In the genomic region with DNA sequence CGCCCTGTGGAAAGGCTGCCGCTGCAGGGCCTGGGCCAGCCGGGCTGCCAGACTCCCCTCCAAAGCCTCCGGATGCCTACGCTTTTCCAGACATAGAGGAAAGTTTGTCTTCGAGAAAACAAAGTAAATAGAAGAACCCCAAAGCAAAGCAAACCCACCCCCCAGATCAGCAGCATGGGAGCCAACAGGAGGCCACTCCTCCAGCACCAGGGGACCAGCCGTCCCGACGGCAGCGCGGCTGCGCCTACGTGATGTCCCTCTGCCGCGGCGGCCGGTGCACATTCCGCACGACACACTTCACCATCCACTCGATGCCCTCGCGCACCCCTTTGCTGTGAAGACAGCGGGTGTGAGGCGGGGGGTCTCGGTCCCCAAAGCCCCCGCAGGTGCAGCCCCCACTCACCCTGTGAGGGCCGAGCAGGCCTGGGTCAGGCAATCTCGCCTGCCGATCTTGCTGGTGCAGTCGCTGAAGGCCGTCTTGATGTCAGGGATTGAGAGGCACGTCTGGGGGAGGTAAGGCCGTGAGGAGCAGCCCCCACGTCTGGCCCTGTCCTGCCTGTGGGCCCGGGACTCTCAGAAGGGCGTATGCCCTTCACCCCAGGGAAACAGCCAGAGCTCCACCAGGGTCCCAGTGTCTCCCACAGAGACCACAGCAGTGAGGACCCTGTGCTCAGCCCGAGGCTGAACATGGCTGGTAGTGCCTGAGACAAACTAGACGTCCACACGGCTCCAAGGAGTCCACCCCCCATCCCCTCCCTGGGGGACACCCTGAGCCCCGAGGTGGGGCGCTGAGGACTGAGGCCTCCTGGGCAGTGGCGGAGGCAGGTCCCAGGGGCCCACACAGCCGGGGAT, we compare ENCODE assay signal across 1 cellular context.
TF ChIP-seq lines count a peak whose summit lies in the region.

No MANE protein-coding gene starts in this region.

TF ChIP-seq in A549, 52 proteins besides CTCF, POLR2A, EP300 and RAD21:
- TF ChIP-seq KDM5A (IDR thresholded peaks at IDR 0.05): no peak
- TF ChIP-seq ZFP36 (IDR thresholded peaks at IDR 0.05; ENCODE audit: borderline replicate concordance, partially characterized antibody): no peak
- no peak for TF ChIP-seq RNF2 (IDR thresholded peaks at IDR 0.05; ENCODE audit: borderline replicate concordance, low read depth)
- TF ChIP-seq FOSL2 (IDR thresholded peaks at IDR 0.05): no peak
- TF ChIP-seq FOSL2 (CRISPR knock-in tag; IDR thresholded peaks at IDR 0.05): no peak
- no peak for TF ChIP-seq HOXA7 (CRISPR knock-in tag; IDR thresholded peaks at IDR 0.05)
- no peak for TF ChIP-seq BHLHE40 (IDR thresholded peaks at IDR 0.05; ENCODE audit: low read depth, low read length)
- TF ChIP-seq, protein P1, sequence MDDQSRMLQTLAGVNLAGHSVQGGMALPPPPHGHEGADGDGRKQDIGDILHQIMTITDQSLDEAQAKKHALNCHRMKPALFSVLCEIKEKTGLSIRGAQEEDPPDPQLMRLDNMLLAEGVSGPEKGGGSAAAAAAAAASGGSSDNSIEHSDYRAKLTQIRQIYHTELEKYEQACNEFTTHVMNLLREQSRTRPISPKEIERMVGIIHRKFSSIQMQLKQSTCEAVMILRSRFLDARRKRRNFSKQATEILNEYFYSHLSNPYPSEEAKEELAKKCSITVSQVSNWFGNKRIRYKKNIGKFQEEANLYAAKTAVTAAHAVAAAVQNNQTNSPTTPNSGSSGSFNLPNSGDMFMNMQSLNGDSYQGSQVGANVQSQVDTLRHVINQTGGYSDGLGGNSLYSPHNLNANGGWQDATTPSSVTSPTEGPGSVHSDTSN (IDR thresholded peaks at IDR 0.05): no peak
- no peak for TF ChIP-seq JUNB (IDR thresholded peaks at IDR 0.05)
- no peak for TF ChIP-seq EHF (CRISPR knock-in tag; IDR thresholded peaks at IDR 0.05)
- no peak for TF ChIP-seq HDAC2 (IDR thresholded peaks at IDR 0.05)
- no peak for TF ChIP-seq MAZ (IDR thresholded peaks at IDR 0.05; ENCODE audit: borderline replicate concordance, low read depth, low read length)
- TF ChIP-seq, protein P2, sequence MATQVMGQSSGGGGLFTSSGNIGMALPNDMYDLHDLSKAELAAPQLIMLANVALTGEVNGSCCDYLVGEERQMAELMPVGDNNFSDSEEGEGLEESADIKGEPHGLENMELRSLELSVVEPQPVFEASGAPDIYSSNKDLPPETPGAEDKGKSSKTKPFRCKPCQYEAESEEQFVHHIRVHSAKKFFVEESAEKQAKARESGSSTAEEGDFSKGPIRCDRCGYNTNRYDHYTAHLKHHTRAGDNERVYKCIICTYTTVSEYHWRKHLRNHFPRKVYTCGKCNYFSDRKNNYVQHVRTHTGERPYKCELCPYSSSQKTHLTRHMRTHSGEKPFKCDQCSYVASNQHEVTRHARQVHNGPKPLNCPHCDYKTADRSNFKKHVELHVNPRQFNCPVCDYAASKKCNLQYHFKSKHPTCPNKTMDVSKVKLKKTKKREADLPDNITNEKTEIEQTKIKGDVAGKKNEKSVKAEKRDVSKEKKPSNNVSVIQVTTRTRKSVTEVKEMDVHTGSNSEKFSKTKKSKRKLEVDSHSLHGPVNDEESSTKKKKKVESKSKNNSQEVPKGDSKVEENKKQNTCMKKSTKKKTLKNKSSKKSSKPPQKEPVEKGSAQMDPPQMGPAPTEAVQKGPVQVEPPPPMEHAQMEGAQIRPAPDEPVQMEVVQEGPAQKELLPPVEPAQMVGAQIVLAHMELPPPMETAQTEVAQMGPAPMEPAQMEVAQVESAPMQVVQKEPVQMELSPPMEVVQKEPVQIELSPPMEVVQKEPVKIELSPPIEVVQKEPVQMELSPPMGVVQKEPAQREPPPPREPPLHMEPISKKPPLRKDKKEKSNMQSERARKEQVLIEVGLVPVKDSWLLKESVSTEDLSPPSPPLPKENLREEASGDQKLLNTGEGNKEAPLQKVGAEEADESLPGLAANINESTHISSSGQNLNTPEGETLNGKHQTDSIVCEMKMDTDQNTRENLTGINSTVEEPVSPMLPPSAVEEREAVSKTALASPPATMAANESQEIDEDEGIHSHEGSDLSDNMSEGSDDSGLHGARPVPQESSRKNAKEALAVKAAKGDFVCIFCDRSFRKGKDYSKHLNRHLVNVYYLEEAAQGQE (IDR thresholded peaks at IDR 0.05): no peak
- no peak for TF ChIP-seq RFX5 (IDR thresholded peaks at IDR 0.05)
- TF ChIP-seq SMC3 (IDR thresholded peaks at IDR 0.05): no peak
- no peak for TF ChIP-seq CHD4 (IDR thresholded peaks at IDR 0.05; ENCODE audit: borderline replicate concordance)
- no peak for TF ChIP-seq NFE2L2 (conservative IDR thresholded peaks at IDR 0.05; ENCODE audit: low read length)
- no peak for TF ChIP-seq PHF8 (IDR thresholded peaks at IDR 0.05; ENCODE audit: borderline replicate concordance, low read depth)
- TF ChIP-seq HEYL (CRISPR knock-in tag; IDR thresholded peaks at IDR 0.05): no peak
- no peak for TF ChIP-seq HOXB13 (CRISPR knock-in tag; IDR thresholded peaks at IDR 0.05; ENCODE audit: low read depth)
- TF ChIP-seq, protein P3, sequence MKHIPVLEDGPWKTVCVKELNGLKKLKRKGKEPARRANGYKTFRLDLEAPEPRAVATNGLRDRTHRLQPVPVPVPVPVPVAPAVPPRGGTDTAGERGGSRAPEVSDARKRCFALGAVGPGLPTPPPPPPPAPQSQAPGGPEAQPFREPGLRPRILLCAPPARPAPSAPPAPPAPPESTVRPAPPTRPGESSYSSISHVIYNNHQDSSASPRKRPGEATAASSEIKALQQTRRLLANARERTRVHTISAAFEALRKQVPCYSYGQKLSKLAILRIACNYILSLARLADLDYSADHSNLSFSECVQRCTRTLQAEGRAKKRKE (CRISPR knock-in tag; IDR thresholded peaks at IDR 0.05; ENCODE audit: low read depth): no peak
